In the genomic region with DNA sequence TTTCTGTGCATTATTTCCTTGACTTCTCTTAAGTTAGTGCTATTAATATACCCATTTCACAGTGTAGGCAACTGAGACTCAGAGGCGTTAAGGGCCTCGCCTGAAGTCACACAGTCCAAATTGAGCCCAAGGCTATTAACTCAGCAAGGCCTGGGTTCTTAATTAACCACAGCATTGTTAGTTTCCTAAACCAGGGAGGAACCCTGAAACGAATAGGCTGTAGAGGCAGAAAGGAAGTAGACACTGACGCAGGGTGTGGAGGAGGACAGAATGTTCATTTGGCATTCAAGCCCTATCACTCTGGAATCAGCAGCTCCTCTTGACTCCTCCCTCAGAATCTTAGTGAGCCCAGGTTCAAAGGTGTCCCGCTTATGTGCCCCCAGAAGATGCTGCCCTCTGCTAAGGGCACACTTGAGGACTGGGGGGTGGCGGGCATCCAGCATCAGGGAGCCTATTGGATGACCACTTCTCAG, we compare ENCODE assay signal across 1 cellular context.
TF ChIP-seq lines count a peak whose summit lies in the region.

No MANE protein-coding gene starts in this region.

TF ChIP-seq in HepG2, 621 proteins besides CTCF, POLR2A, EP300 and RAD21:
- TF ChIP-seq RFXANK (CRISPR knock-in tag; IDR thresholded peaks at IDR 0.05) (no peak), ZNF629 (CRISPR knock-in tag; conservative IDR thresholded peaks at IDR 0.05) (peak; percentile 89)
